28 cellular contexts compared by ENCODE assay signal in the genomic region with DNA sequence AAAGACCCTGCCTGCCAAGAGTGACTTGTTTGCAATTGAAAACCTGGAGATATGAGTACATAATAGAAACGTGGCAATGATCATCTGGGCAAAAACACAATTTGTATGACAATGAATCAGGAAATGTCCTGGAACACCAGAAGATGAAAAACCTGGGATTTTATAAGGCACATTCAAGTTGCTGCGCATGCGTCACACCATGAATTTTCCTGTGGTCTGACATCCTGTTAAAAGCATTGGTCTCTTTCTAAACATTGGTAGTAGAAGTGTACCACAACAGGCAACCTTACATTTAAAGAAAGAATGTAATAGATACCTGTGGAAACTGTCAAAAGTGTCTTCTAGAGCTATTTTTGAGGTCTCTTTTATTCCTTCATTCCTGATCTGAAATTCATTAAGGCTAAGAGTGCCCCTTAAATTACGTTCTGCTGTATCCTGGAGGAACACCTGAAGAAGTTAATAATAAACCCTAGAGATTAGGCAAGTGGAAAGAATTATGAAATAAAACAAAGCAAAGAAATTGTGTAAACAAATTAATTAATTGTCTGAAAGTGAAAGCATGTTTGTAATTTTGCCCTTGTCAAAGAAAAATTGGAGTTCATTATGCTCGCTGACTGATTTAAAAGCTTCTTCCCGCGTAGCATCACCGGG.
"Had no signal": no experiment of that assay in that cellular context is flagged by ENCODE, and none has a peak within 500 bp of the region (broad histone marks: within the 10 kb centered on the region; RNA-seq: fewer than 3 reads in every experiment).

No MANE protein-coding gene starts in this region.

- DNase-seq: activated CD4-positive, alpha-beta T cell treated with anti-CD3 and anti-CD28 coated beads, Interleukin-2, amount 10 ng/mL, durations not matched to agents 24 days and 14 days; activated CD4-positive, alpha-beta T cell treated with anti-CD3 and anti-CD28 coated beads, Interleukin-2, amount 50 U/mL, for 4 hours; activated CD8-positive, alpha-beta T cell treated with anti-CD3 and anti-CD28 coated beads for 36 hours; activated gamma-delta T cell treated with Interleukin-2 at 50 U/mL for 16 hours; activated naive CD4-positive, alpha-beta T cell treated with anti-CD3 and anti-CD28 coated beads for 36 hours; activated T-cell treated with anti-CD3 and anti-CD28 coated beads, Interleukin-2, amount 50 U/mL, for 24 hours; adrenal gland; caudate nucleus; cerebellar nuclear complex; NCI-H1436 treated with DMSO at 0.1 percent for 48 hours; NCI-H187; NCI-H2029 treated with DMSO at 0.1 percent for 48 hours; NCI-H2107; NCI-H226; NCI-H446 treated with DMSO at 0.1 percent for 48 hours; NCI-H748 treated with DMSO at 0.1 percent for 48 hours; NK-92 treated with Interleukin-12 subunit alpha and Interleukin-12 subunit beta, amount 100 ng/mL, for 24 hours; PC-3; Peyer's patch; RPMI8226; SHP77 treated with DMSO at 0.1 percent for 48 hours; SK-N-SH had no signal

- H3K4me3 ChIP-seq: adrenal gland, Peyer's patch, SJSA1 had no signal

- H3K9me3 ChIP-seq: adrenal gland, Peyer's patch, SJSA1, SK-N-SH had no signal

- H3K4me2 ChIP-seq: KMS-11, SK-N-SH had no signal

- H3K4me3 Mint-ChIP-seq: activated CD4-positive, alpha-beta T cell treated with anti-CD3 and anti-CD28 coated beads, Interleukin-2, amount 10 ng/mL, durations not matched to agents 24 days and 14 days; activated CD8-positive, alpha-beta T cell treated with anti-CD3 and anti-CD28 coated beads for 36 hours; activated naive CD4-positive, alpha-beta T cell treated with anti-CD3 and anti-CD28 coated beads for 36 hours; activated T-cell treated with anti-CD3 and anti-CD28 coated beads, Interleukin-2, amount 50 U/mL, for 24 hours; brain; T-helper 1 cell treated with Interleukin-12 subunit alpha and Interleukin-12 subunit beta and Interleukin-4 antibody, amounts not matched to agents 30 μg/mL and 1 μg/mL, for 36 hours; T-helper 2 cell treated with Interferon-gamma antibody and Interleukin-4, amounts not matched to agents 5 μg/mL and 100 μg/mL, for 36 hours had no signal

- H3K36me3 ChIP-seq: adrenal gland, Peyer's patch, SJSA1 had no signal

- H3K27ac ChIP-seq: adrenal gland, KMS-11, Peyer's patch, SJSA1 had no signal

- H3K9me2 ChIP-seq: SK-N-SH had no signal

- H3K27me3 Mint-ChIP-seq: activated CD4-positive, alpha-beta T cell treated with anti-CD3 and anti-CD28 coated beads, Interleukin-2, amount 10 ng/mL, durations not matched to agents 24 days and 14 days; activated CD8-positive, alpha-beta T cell treated with anti-CD3 and anti-CD28 coated beads for 36 hours; activated T-cell treated with anti-CD3 and anti-CD28 coated beads, Interleukin-2, amount 50 U/mL, for 24 hours; brain had no signal

- H3K9ac ChIP-seq: KMS-11, SK-N-SH had no signal

- ATAC-seq: activated CD8-positive, alpha-beta T cell treated with anti-CD3 and anti-CD28 coated beads for 36 hours; activated naive CD4-positive, alpha-beta T cell treated with anti-CD3 and anti-CD28 coated beads, Interleukin-2, amount 50 U/mL, for 72 hours; PC-3 had no signal

- H3K27ac Mint-ChIP-seq: activated CD4-positive, alpha-beta T cell treated with anti-CD3 and anti-CD28 coated beads, Interleukin-2, amount 10 ng/mL, durations not matched to agents 24 days and 14 days; activated CD8-positive, alpha-beta T cell treated with anti-CD3 and anti-CD28 coated beads for 36 hours; activated naive CD4-positive, alpha-beta T cell treated with anti-CD3 and anti-CD28 coated beads for 36 hours; activated naive CD4-positive, alpha-beta T cell treated with anti-CD3 and anti-CD28 coated beads, Interleukin-2, amount 50 U/mL, for 72 hours; activated T-cell treated with anti-CD3 and anti-CD28 coated beads, Interleukin-2, amount 50 U/mL, for 24 hours; T-helper 1 cell treated with Interleukin-12 subunit alpha and Interleukin-12 subunit beta and Interleukin-4 antibody, amounts not matched to agents 30 μg/mL and 1 μg/mL, for 36 hours; T-helper 2 cell treated with Interferon-gamma antibody and Interleukin-4, amounts not matched to agents 5 μg/mL and 100 μg/mL, for 36 hours had no signal

- H3K27me3 ChIP-seq: adrenal gland, Peyer's patch, SJSA1 had no signal

- H3K4me1 Mint-ChIP-seq: activated CD4-positive, alpha-beta T cell treated with anti-CD3 and anti-CD28 coated beads, Interleukin-2, amount 10 ng/mL, durations not matched to agents 24 days and 14 days had no signal

- H3K4me1 ChIP-seq: adrenal gland, Peyer's patch, SJSA1 had no signal

- H3K36me3 Mint-ChIP-seq: activated naive CD4-positive, alpha-beta T cell treated with anti-CD3 and anti-CD28 coated beads, Interleukin-2, amount 50 U/mL, for 72 hours had no signal
